Comparison of ENCODE assay signal across 1 cellular context in the genomic region with DNA sequence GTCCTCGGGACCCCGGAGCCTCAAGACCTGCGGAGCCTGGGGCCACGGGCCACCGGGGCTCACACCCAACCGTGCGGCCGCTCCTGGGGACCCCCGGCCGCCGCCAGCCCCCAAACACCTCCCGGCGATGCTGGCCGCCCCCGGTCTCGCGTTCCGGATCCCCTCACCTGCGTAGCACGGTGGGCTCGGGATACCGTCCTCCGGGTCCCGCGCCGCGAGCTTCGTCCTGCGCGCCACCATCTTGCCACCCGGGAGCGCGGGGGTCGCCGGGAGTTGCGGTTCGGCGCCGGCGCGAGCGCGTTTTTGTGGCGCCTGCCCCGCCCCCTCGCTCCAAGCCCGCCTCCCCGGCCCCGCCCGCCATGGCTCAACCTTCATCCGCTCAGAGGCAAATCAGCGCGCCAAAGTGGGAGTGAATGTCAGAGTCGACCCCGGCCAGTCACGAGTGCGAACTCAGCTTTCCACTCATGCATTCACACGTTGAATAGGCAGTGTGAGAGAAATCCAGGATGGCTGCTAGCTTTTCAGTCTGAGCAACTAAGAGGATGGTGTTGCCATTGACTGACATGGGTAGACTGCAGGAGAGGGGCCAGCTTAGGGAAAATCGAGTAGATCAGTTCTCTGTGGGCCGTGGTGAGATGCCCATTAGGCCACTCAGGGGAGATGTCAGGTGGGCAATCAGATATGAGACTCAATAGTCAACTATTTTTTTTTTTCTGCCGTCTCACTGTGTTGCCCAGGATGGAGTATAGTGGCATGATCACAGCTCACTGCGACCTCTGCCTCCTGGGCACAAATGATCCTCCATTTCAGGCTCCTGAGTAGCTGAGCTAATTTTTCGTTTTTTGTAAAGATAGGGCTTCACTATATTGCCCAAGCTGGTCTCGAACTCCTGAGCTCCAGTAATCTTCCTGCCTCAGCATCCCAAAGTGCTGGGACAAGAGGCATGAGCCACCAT.
TF ChIP-seq lines count a peak whose summit lies in the region.

No MANE protein-coding gene starts in this region.

TF ChIP-seq in neural cell, 6 proteins besides CTCF, POLR2A, EP300 and RAD21 (continued from another document):
- TF ChIP-seq, protein P1, sequence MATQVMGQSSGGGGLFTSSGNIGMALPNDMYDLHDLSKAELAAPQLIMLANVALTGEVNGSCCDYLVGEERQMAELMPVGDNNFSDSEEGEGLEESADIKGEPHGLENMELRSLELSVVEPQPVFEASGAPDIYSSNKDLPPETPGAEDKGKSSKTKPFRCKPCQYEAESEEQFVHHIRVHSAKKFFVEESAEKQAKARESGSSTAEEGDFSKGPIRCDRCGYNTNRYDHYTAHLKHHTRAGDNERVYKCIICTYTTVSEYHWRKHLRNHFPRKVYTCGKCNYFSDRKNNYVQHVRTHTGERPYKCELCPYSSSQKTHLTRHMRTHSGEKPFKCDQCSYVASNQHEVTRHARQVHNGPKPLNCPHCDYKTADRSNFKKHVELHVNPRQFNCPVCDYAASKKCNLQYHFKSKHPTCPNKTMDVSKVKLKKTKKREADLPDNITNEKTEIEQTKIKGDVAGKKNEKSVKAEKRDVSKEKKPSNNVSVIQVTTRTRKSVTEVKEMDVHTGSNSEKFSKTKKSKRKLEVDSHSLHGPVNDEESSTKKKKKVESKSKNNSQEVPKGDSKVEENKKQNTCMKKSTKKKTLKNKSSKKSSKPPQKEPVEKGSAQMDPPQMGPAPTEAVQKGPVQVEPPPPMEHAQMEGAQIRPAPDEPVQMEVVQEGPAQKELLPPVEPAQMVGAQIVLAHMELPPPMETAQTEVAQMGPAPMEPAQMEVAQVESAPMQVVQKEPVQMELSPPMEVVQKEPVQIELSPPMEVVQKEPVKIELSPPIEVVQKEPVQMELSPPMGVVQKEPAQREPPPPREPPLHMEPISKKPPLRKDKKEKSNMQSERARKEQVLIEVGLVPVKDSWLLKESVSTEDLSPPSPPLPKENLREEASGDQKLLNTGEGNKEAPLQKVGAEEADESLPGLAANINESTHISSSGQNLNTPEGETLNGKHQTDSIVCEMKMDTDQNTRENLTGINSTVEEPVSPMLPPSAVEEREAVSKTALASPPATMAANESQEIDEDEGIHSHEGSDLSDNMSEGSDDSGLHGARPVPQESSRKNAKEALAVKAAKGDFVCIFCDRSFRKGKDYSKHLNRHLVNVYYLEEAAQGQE (IDR thresholded peaks at IDR 0.05; ENCODE audit: borderline replicate concordance) = no peak
- TF ChIP-seq SMC3 (conservative IDR thresholded peaks at IDR 0.05; ENCODE audit: poor library complexity) (no peak), EZH2 (IDR thresholded peaks at IDR 0.05; ENCODE audit: borderline replicate concordance, insufficient read depth, low read length, poor library complexity, severe bottlenecking) (no peak), TAF1 (IDR thresholded peaks at IDR 0.05; ENCODE audit: low read depth) (peak; percentile 31), POLR2AphosphoS5 (IDR thresholded peaks at IDR 0.05) (peak; percentile 71)
